In genomic region chr15:98776607-98777281, GRCh38 we compare ENCODE assay signal across 8 cellular contexts.
DNase-seq lines count a peak whose midpoint lies in the region; ATAC-seq and TF ChIP-seq lines count a peak whose summit lies in the region.

No MANE protein-coding gene starts in this region.

- no peak overlapping the region for H3K4me3 ChIP-seq in epithelial cell of proximal tubule (ENCODE audit: low read depth, low read length)

- ATAC-seq in GM21786 (IDR thresholded peaks at IDR 0.05; ENCODE audit: unreplicated experiment) = peak; percentile 60

- no peak for TF ChIP-seq CTCF in epithelial cell of proximal tubule (conservative IDR thresholded peaks at IDR 0.05; ENCODE audit: low read depth, low read length)

- DNase-seq in Daoy (ENCODE audit: low read depth) = peak; percentile 80
- DNase-seq in NCI-H69 (lab: John Stamatoyannopoulos, UW) = peak; percentile 89
- peak; percentile 77 for DNase-seq in epithelial cell of proximal tubule (ENCODE audit: low read depth)
- DNase-seq in renal cortical epithelial cell (ENCODE audit: low read depth) = peak; percentile 98
- DNase-seq in DMS53 treated with DMSO at 0.1 percent for 48 hours (lab: John Stamatoyannopoulos, UW; ENCODE audit: unreplicated experiment) = no peak
- no peak for DNase-seq in NCI-H774 (lab: John Stamatoyannopoulos, UW)
- DNase-seq in DMS114 treated with DMSO at 0.1 percent for 48 hours (lab: John Stamatoyannopoulos, UW; ENCODE audit: unreplicated experiment) = no peak

Comparison
In these comparisons a context has a peak if more than half of its experiments do, and no peak if none do; other contexts are left out.
1. DNase-seq: peak in Daoy (single experiment), NCI-H69 (single experiment), epithelial cell of proximal tubule (single experiment) and renal cortical epithelial cell (single experiment); none in DMS53 treated with DMSO at 0.1 percent for 48 hours (single experiment), NCI-H774 (single experiment) and DMS114 treated with DMSO at 0.1 percent for 48 hours (single experiment).